Comparison of ENCODE assay signal across 17 cellular contexts in genomic region chr20:1671891-1672669, GRCh38. TPM values are rescaled to one million over a fixed set of nuclear protein-coding genes. Genes with fewer than 3 reads are reported as not detected.
DNase-seq lines count a peak whose midpoint lies in the region; ATAC-seq and TF ChIP-seq lines count a peak whose summit lies in the region.
"Had no signal": no experiment of that assay in that cellular context is flagged by ENCODE, and none has a peak within 500 bp of the region (broad histone marks: within the 10 kb centered on the region; RNA-seq: fewer than 3 reads in every experiment).

No MANE protein-coding gene starts in this region.

- no peak overlapping the region for H2AFZ ChIP-seq in H9 (ENCODE audit: low read length)

- peak overlapping the region; percentile 69 for H3K4me3 Mint-ChIP-seq in activated naive CD8-positive, alpha-beta T cell treated with anti-CD3 and anti-CD28 coated beads, Interleukin-2, amount 50 U/mL, for 24 hours
- no peak overlapping the region for H3K4me3 Mint-ChIP-seq in H9

- H3K27me3 ChIP-seq in H9 (ENCODE audit: insufficient read depth, low read length), result no peaks in the 10 kb centered on the region
- H3K27me3 ChIP-seq: body of pancreas, Peyer's patch had no signal

- peak; percentile 69 for DNase-seq in Ammon's horn (ENCODE audit: low spot score)
- DNase-seq in Jurkat, Clone E6-1 (ENCODE audit: low read depth, low spot score), result peak; percentile 57
- DNase-seq in activated naive CD8-positive, alpha-beta T cell treated with anti-CD3 and anti-CD28 coated beads, Interleukin-2, amount 50 U/mL, for 24 hours, result no peak
- no peak for DNase-seq in mucosa of descending colon
- DNase-seq in NCI-H146 treated with DMSO at 0.1 percent for 48 hours (lab: John Stamatoyannopoulos, UW; ENCODE audit: unreplicated experiment), result no peak
- DNase-seq in iPS-NIHi7 (ENCODE audit: extremely low spot score), result no peak
- DNase-seq in H9, result no peak
- DNase-seq in Kasumi-1 (lab: John Stamatoyannopoulos, UW), result no peak
- DNase-seq: body of pancreas; effector CD4-positive, alpha-beta T cell; left lung; NCI-H2107; NCI-H748 treated with DMSO at 0.1 percent for 48 hours; Peyer's patch had no signal

- H3K18ac ChIP-seq in H9 (ENCODE audit: insufficient read length, low read depth, low read length), result no peak overlapping the region

- intact Hi-C loops in mucosa of descending colon (cut with DNase I, micrococcal nuclease), result no loop called here

- H3K4me1 ChIP-seq in mucosa of descending colon (ENCODE audit: low read depth), result no peaks in the 10 kb centered on the region
- no peaks in the 10 kb centered on the region for H3K4me1 ChIP-seq in H9 (ENCODE audit: insufficient read depth, low read length)
- H3K4me1 ChIP-seq: body of pancreas, left lung, prostate gland had no signal

- H2BK12ac ChIP-seq in H9 (ENCODE audit: insufficient read length, low read depth, low read length), result no peak overlapping the region

- H3K9me3 Mint-ChIP-seq in activated naive CD8-positive, alpha-beta T cell treated with anti-CD3 and anti-CD28 coated beads, Interleukin-2, amount 50 U/mL, for 24 hours, result peaks cover 13% of the 10 kb centered on the region
- H3K9me3 Mint-ChIP-seq in H9, result peaks cover 20 to 24% of the 10 kb centered on the region in 2 experiments
- H3K9me3 Mint-ChIP-seq: IgD-negative memory B cell had no signal

- no peaks in the 10 kb centered on the region for H3K27me3 Mint-ChIP-seq in activated naive CD8-positive, alpha-beta T cell treated with anti-CD3 and anti-CD28 coated beads, Interleukin-2, amount 50 U/mL, for 24 hours
- peaks cover 56% of the 10 kb centered on the region for H3K27me3 Mint-ChIP-seq in H9 (ENCODE audit: low read depth)

- no peaks in the 10 kb centered on the region for H4K20me1 ChIP-seq in H9 (ENCODE audit: control insufficient read depth, insufficient read depth, insufficient read length)

- H3K9ac ChIP-seq in H9 (ENCODE audit: extremely low read depth, insufficient read length, low read length), result no peak overlapping the region

- TF ChIP-seq CTCF in mucosa of descending colon (IDR thresholded peaks at IDR 0.05) (no peak), H9 (conservative IDR thresholded peaks at IDR 0.05) (no peak)

- H2BK20ac ChIP-seq in H9 (ENCODE audit: low read depth, low read length, poor library complexity, severe bottlenecking), result no peak overlapping the region

- no peaks in the 10 kb centered on the region for H3K23me2 ChIP-seq in H9 (ENCODE audit: insufficient read length, low read depth, low read length, poor library complexity, severe bottlenecking)

- no peaks in the 10 kb centered on the region for H3K79me2 ChIP-seq in H9 (ENCODE audit: insufficient read depth, low read length)

- no peak overlapping the region for H2BK15ac ChIP-seq in H9 (ENCODE audit: low read depth, low read length)

- H4K91ac ChIP-seq in H9 (ENCODE audit: insufficient read length, low read depth, low read length), result no peak overlapping the region

- peaks cover 97% of the 10 kb centered on the region for H3K4me1 Mint-ChIP-seq in activated naive CD8-positive, alpha-beta T cell treated with anti-CD3 and anti-CD28 coated beads, Interleukin-2, amount 50 U/mL, for 24 hours
- peaks cover 9 to 15% of the 10 kb centered on the region in 2 experiments for H3K4me1 Mint-ChIP-seq in H9

- H3K23ac ChIP-seq in H9 (ENCODE audit: insufficient read length, low read depth, low read length), result no peak overlapping the region

- no peak overlapping the region for H3K56ac ChIP-seq in H9 (ENCODE audit: insufficient read length, low read depth, low read length)

- no peak overlapping the region for H2BK120ac ChIP-seq in H9 (ENCODE audit: low read depth, low read length, poor library complexity, severe bottlenecking)

- no peaks in the 10 kb centered on the region for H3K79me1 ChIP-seq in H9 (ENCODE audit: insufficient read depth, low read depth, low read length, poor library complexity, severe bottlenecking)

- no peak overlapping the region for H3K4me2 ChIP-seq in H9 (ENCODE audit: insufficient read depth, insufficient read length, low read length)

- no peak overlapping the region for H3K4ac ChIP-seq in H9 (ENCODE audit: low read depth, low read length)

- no CpG with 5 or more reads among the region's 11 CpGs for WGBS in H9 (ENCODE audit: extremely low coverage, insufficient read length, low lambda C conversion rate)

- H2AK5ac ChIP-seq in H9 (ENCODE audit: insufficient read length, low read length), result no peak overlapping the region

- H3K36me3 Mint-ChIP-seq in activated naive CD8-positive, alpha-beta T cell treated with anti-CD3 and anti-CD28 coated beads, Interleukin-2, amount 50 U/mL, for 24 hours (ENCODE audit: low read depth), result peaks cover 28% of the 10 kb centered on the region
- peaks cover 3 to 12% (median 6%) of the 10 kb centered on the region in 3 experiments; a peak in 5 of 7 replicates for H3K36me3 Mint-ChIP-seq in H9 (ENCODE audit: insufficient read depth in 1 of 3, low read depth in 3 of 3)
- H3K36me3 Mint-ChIP-seq: IgD-negative memory B cell had no signal

- no peak overlapping the region for H3T11ph ChIP-seq in H9 (ENCODE audit: low read length)

- H4K8ac ChIP-seq in H9 (replicated peaks; ENCODE audit: insufficient read length, low read depth, low read length), result no peak overlapping the region

- no peaks in the 10 kb centered on the region for H3K9me3 ChIP-seq in mucosa of descending colon
- H3K9me3 ChIP-seq in H9 (ENCODE audit: control insufficient read depth, low read depth, low read length), result no peaks in the 10 kb centered on the region
- H3K9me3 ChIP-seq: body of pancreas, left lung, Peyer's patch, prostate gland had no signal

- H3K36me3 ChIP-seq in mucosa of descending colon (ENCODE audit: low read depth), result no peaks in the 10 kb centered on the region
- H3K36me3 ChIP-seq: left lung, Peyer's patch, prostate gland had no signal

- no peak overlapping the region for H3K4me3 ChIP-seq in Jurkat, Clone E6-1 (ENCODE audit: low read length)
- H3K4me3 ChIP-seq in mucosa of descending colon, result no peak overlapping the region
- H3K4me3 ChIP-seq: body of pancreas, left lung, Peyer's patch, prostate gland had no signal

- peak; percentile 69 for ATAC-seq in activated naive CD8-positive, alpha-beta T cell treated with anti-CD3 and anti-CD28 coated beads, Interleukin-2, amount 50 U/mL, for 24 hours
- ATAC-seq in mucosa of descending colon, result peak; percentile 47
- ATAC-seq: body of pancreas, left lung, SK-N-SH treated with all-trans-retinoic acid at 6 μM for 48 hours had no signal

- no peak overlapping the region for H2BK5ac ChIP-seq in H9 (ENCODE audit: insufficient read length, low read length)

- H3K14ac ChIP-seq in H9 (ENCODE audit: insufficient read depth, low read length), result no peak overlapping the region

- peak overlapping the region; percentile 91 for H3K27ac Mint-ChIP-seq in activated naive CD8-positive, alpha-beta T cell treated with anti-CD3 and anti-CD28 coated beads, Interleukin-2, amount 50 U/mL, for 24 hours
- no peak overlapping the region for H3K27ac Mint-ChIP-seq in H9
- H3K27ac Mint-ChIP-seq: IgD-negative memory B cell had no signal

- H3K27ac ChIP-seq in H9 (ENCODE audit: insufficient read length, low read depth, low read length), result no peak overlapping the region
- H3K27ac ChIP-seq: body of pancreas, left lung, prostate gland had no signal

- H4K5ac ChIP-seq in H9 (ENCODE audit: insufficient read length, low read depth, low read length), result no peak overlapping the region

RNA-seq across cellular contexts. Expression of gene SIRPG, which starts 14.5 kb away (rescaled TPM):
- polyA plus RNA-seq in Jurkat, Clone E6-1 (2012; ENCODE audit: insufficient read depth, insufficient read length), result 46.1 TPM
- 1 to 10 TPM; 1.1 to 1.7 (median 1.2) TPM for total RNA-seq in mucosa of descending colon
- not detected in 2 replicates for total RNA-seq in H9 (2021)
- total RNA-seq: body of pancreas had no signal

RNA-seq across cellular contexts. Expression of gene SIRPB1, which starts 52.3 kb away (rescaled TPM):
- polyA plus RNA-seq in Jurkat, Clone E6-1 (2012; ENCODE audit: insufficient read depth, insufficient read length), result 3.8 TPM
- total RNA-seq in mucosa of descending colon, result 1 to 10 TPM in 2 of 3 donors, not detected in 1; 6.0 to 8.3 TPM
- total RNA-seq in H9 (2021), result 0.46 and 1.0 TPM in 2 replicates

Comparison
In these comparisons a context has a peak if more than half of its experiments do, and no peak if none do; other contexts are left out.
1. DNase-seq: peak in Ammon's horn (single experiment) and Jurkat, Clone E6-1 (single experiment); none in activated naive CD8-positive, alpha-beta T cell treated with anti-CD3 and anti-CD28 coated beads, Interleukin-2, amount 50 U/mL, for 24 hours (single experiment), mucosa of descending colon (0 of 3), NCI-H146 treated with DMSO at 0.1 percent for 48 hours (single experiment), iPS-NIHi7 (single experiment), H9 (single experiment) and Kasumi-1 (0 of 2).